8 cellular contexts compared by ENCODE assay signal in the genomic region with DNA sequence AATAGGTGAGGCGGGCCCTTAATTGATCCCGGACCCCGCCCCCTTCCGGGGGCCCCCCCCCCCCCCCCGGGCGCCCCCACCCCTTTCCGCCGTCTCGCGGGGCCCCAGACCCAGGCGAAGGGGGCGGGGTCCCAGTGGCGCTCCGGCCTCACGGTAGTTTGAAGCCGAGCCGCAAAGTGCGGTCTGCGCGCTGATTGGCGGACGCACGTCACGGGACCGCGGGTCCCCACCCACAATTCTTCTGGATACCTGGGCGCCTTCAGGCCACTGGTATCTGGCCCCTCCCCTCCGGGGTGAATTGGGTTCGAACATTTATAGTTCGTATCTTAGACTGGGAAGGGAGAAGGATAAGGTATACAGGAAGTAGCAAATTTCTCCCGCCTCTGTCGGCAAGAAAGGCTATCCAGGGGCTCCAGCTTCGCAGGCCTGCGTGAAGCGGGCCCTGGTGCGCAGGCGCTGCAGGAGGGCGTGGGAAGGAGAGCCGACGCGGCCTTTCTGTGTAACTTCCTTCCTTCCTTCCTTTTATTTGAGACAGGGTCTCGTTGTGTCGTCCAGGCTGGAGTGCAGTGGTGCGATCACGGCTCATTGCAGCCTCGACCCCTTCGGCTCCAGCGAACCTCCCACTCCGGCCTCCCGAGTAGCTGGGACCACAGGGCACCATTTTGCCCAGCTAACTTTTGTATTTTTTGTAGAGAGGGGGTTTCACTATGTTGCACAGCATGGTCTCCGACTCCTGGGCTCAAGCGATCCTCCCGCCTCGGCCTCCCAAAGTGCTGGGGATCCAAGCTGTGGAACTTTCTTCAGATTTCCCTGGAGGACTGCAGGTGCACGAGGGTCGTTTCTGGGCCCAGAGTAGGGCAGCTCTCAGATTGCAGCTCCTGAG. TPM values are rescaled to one million over a fixed set of nuclear protein-coding genes. Genes with fewer than 3 reads are reported as not detected.
DNase-seq lines count a peak whose midpoint lies in the region; ATAC-seq and TF ChIP-seq lines count a peak whose summit lies in the region.

No MANE protein-coding gene starts in this region.

- peaks cover 3% of the 10 kb centered on the region for H3K36me3 ChIP-seq in BJ (ENCODE audit: control insufficient read depth, insufficient read depth, low read length)

- H3K27me3 ChIP-seq in BJ (ENCODE audit: control insufficient read depth, insufficient read depth, low read length): no peaks in the 10 kb centered on the region

- TF ChIP-seq CTCF in BJ (IDR thresholded peaks at IDR 0.05; ENCODE audit: insufficient read depth, low read depth, low read length): no peak
- TF ChIP-seq CTCF in coronary artery (IDR thresholded peaks at IDR 0.05): no peak

- H3K27ac ChIP-seq in coronary artery: peak overlapping the region; percentile 88 to 98

- POLR2A ChIA-PET in BJ (lab: Charles Lee): no interaction called here

- H3K4me3 ChIP-seq in BJ (ENCODE audit: low read depth, low read length): peak overlapping the region; percentile 36
- peak overlapping the region; percentile 93 for H3K4me3 ChIP-seq in coronary artery

- CTCF ChIA-PET in BJ (lab: Yijun Ruan, JAX): interaction anchor here (1.0 to 1.3 kb wide), 2 partner anchors 13 to 38 kb away, joined by 3 to 5 read pairs; no protein-coding TSS in a partner anchor

- DNase-seq in BJ (ENCODE audit: low read depth) (peak; percentile 62), NCI-H524 treated with DMSO at 0.1 percent for 48 hours (lab: John Stamatoyannopoulos, UW) (peak; percentile 81), coronary artery (ENCODE audit: low spot score) (peak; percentile 94), left kidney (ENCODE audit: low read depth, low spot score) (peak; percentile 99)
- peak; percentile 99 for DNase-seq in activated CD4-positive, alpha-beta T cell treated with anti-CD3 and anti-CD28 coated beads for 48 hours
- peak; percentile 97 for DNase-seq in stimulated activated CD4-positive, alpha-beta T cell treated with anti-CD3 and anti-CD28 coated beads, Interleukin-1b, Interleukin-23, amount 100 ng/mL, for 48 hours

- ATAC-seq in GM19324 (IDR thresholded peaks at IDR 0.05; ENCODE audit: low FRiP score, unreplicated experiment): peak; percentile 91
- ATAC-seq in HG03460 (IDR thresholded peaks at IDR 0.05; ENCODE audit: unreplicated experiment): peak; percentile 89

RNA-seq across cellular contexts. Expression of gene HMGN1, which starts 0.6 kb away (rescaled TPM):
- 56.6 and 164 TPM in 2 replicates for polyA plus RNA-seq in BJ (2011; rRNA removed)
- polyA minus RNA-seq in BJ (2011; rRNA and poly(A)+ RNA removed): 25.8 and 27.1 TPM in 2 replicates

RNA-seq across cellular contexts. Expression of gene BRWD1, which starts 36.0 kb away (rescaled TPM):
- 5.9 and 13.2 TPM in 2 replicates for polyA plus RNA-seq in BJ (2011; rRNA removed)
- 20.5 and 25.6 TPM in 2 replicates for polyA minus RNA-seq in BJ (2011; rRNA and poly(A)+ RNA removed)

Comparison
In these comparisons a context has a peak if more than half of its experiments do, and no peak if none do; other contexts are left out.
1. Peak in every context shown above with its lines: DNase-seq, ATAC-seq, H3K4me3 ChIP-seq and H3K27ac ChIP-seq.